Comparison of ENCODE assay signal across 8 cellular contexts in the genomic region with DNA sequence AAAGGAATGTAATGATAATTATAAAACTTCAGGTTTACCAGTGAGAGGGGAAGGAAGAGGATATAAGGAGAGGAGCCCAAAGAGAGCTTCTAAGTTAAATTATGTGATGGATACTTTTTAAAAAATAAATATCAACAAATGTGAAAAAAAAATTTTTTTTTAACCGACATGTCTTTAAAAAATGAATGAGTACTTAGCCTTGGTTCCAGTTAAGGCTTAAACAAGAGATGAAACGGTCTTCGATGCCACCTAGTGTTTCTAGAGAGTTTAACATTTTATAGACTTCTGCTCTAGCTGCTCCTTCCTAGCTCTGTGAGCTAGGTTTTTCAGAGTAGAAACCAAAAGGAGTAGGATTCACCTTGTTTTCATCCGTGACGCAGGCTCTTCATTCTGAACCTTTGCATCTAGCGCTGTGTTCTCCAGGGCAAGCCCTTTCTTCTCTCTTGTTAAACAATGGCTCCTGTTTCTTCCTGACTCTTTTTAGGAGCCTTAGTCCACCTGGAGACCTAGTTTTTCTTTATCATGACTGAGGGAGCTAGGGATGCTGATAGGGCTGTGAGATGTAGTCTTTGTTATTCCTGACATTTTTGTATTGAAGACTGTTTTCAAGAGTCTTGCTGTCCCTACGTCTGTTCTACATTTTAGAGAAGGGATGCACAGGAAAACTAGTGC. TPM values are rescaled to one million over a fixed set of nuclear protein-coding genes. Genes with fewer than 3 reads are reported as not detected.
DNase-seq lines count a peak whose midpoint lies in the region; ATAC-seq, FAIRE-seq and TF ChIP-seq lines count a peak whose summit lies in the region.

No MANE protein-coding gene starts in this region.

- DNase-seq in BE2C, result no peak
- DNase-seq in NCI-H345 treated with DMSO at 0.1 percent for 48 hours (lab: John Stamatoyannopoulos, UW; ENCODE audit: unreplicated experiment), result peak; percentile 58
- DNase-seq in body of pancreas, result no peak
- DNase-seq in left lobe of liver (ENCODE audit: low spot score), result no peak
- DNase-seq in urothelium cell line (ENCODE audit: low spot score), result peak; percentile 39
- DNase-seq in GDM1 (lab: John Stamatoyannopoulos, UW), result no peak
- DNase-seq in activated effector memory CD4-positive, alpha-beta T cell treated with Interleukin-2 at 50 U/mL for 16 hours, result no peak

- FAIRE-seq in urothelium cell line (lab: Jason Lieb, UNC), result no peak

- ATAC-seq in GM21529 (IDR thresholded peaks at IDR 0.05; ENCODE audit: unreplicated experiment) (peak; percentile 58), body of pancreas (peak; percentile 56), left lobe of liver (peak; percentile 89)

- TF ChIP-seq CTCF in BE2C (IDR thresholded peaks at IDR 0.05; ENCODE audit: low read depth, low read length) (peak; percentile 41), body of pancreas (IDR thresholded peaks at IDR 0.05) (peak in 6 of 7 experiments; percentile 22 to 71 (median 46))

- no peak overlapping the region for H3K27ac ChIP-seq in body of pancreas

- WGBS in body of pancreas, 2 donors, result 59 to 65% methylated on average over 7 of the region's 7 CpGs

- H3K4me1 ChIP-seq in BE2C, result no peaks in the 10 kb centered on the region
- no peaks in the 10 kb centered on the region for H3K4me1 ChIP-seq in body of pancreas

- H3K27me3 ChIP-seq in BE2C, result no peaks in the 10 kb centered on the region
- no peaks in the 10 kb centered on the region for H3K27me3 ChIP-seq in body of pancreas

- no peaks in the 10 kb centered on the region for H3K36me3 ChIP-seq in BE2C
- H3K36me3 ChIP-seq in body of pancreas (replicated peaks in 1 of 2; ENCODE audit: insufficient read depth in 1 of 2, low read depth in 2 of 2), result peaks cover 0 to 2% of the 10 kb centered on the region in 2 donors

- no peaks in the 10 kb centered on the region for H3K9me3 ChIP-seq in BE2C
- no peaks in the 10 kb centered on the region for H3K9me3 ChIP-seq in body of pancreas

- H3K4me3 ChIP-seq in BE2C (ENCODE audit: low read depth, low read length) (no peak overlapping the region), body of pancreas (no peak overlapping the region)

- intact Hi-C loops in body of pancreas (cut with DNase I), result no loop called here

- no peak for TF ChIP-seq POLR2A in body of pancreas (IDR thresholded peaks at IDR 0.05)

RNA-seq across cellular contexts. Expression of a gene that starts 42.4 kb away (rescaled TPM):
- not detected for polyA plus RNA-seq in BE2C (2012; ENCODE audit: insufficient read depth, insufficient read length, low read depth)
- total RNA-seq in body of pancreas (not detected), left lobe of liver (1.6 TPM)

RNA-seq across cellular contexts. Expression of a gene that starts 44.9 kb away (rescaled TPM):
- polyA plus RNA-seq in BE2C (2012; ENCODE audit: insufficient read depth, insufficient read length, low read depth), result 123 TPM
- total RNA-seq in body of pancreas (10 to 100 TPM; 28.0 to 29.0 TPM), left lobe of liver (48.3 TPM)

Comparison
In these comparisons a context has a peak if more than half of its experiments do, and no peak if none do; other contexts are left out.
1. DNase-seq: peak in NCI-H345 treated with DMSO at 0.1 percent for 48 hours (single experiment) and urothelium cell line (single experiment); none in BE2C (single experiment), body of pancreas (0 of 4), left lobe of liver (single experiment), GDM1 (single experiment) and activated effector memory CD4-positive, alpha-beta T cell treated with Interleukin-2 at 50 U/mL for 16 hours (single experiment).
2. Peak in every context shown above with its lines, with median percentiles within 50 percentile points of each other: ATAC-seq.